ENCODE assay signal across 1 cellular context in the genomic region with DNA sequence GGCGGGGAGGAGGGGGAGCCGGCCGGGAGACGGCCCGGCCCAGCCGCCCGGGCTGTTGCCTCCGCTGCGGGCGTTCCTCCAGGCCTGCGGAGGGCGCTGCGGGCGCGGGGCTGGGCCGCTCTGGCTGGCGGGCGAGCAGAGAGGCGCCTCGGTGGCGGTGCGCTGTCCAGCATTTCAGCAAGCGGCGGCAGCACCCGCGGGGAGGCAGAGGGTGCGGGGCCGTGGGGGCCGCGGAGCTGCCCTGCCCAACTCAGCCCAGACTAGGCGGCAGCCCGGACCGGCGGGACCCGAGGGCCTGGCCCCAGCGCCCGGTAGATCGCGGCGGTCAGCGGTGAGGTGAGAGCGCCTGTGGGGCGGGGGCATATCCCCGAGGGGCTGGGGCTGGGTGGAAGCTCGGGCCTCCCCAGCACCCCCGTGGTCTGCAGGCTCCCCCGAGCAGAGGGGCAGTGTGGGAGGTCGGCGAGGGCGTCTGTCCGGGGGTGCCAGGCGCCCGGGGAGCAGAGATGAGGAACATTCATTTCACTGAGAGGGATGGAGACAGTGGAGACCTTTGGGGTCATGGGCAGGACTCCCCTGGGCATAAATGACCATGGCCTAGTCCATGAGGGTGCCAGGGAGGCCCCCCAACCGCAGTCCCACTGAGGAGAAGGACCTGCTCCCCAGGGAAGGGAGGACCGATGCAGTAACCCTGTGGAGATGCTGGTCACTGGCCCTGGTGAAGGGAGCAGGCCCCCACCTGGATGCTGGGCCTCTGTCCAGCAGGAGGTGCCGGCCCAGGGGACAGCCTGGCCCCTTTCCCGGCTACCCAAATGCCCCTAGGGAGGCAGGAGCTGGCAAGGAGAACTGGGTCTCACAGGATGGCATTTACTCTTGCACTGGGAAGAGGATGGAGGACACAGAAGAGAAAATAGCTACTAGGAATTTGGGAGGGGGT.
TF ChIP-seq lines count a peak whose summit lies in the region.

A gene with protein sequence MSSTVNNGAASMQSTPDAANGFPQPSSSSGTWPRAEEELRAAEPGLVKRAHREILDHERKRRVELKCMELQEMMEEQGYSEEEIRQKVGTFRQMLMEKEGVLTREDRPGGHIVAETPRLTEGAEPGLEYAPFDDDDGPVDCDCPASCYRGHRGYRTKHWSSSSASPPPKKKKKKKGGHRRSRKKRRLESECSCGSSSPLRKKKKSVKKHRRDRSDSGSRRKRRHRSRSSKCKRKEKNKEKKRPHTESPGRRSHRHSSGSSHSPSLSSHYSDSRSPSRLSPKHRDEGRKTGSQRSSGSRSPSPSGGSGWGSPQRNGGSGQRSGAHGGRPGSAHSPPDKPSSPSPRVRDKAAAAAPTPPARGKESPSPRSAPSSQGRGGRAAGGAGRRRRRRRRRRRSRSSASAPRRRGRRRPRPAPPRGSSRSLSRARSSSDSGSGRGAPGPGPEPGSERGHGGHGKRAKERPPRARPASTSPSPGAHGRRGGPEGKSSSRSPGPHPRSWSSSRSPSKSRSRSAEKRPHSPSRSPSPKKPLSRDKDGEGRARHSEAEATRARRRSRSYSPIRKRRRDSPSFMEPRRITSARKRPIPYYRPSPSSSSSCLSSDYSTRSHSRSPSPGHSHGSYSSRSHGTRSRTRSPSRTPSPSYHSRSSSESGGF (plus strand): TSS at position 165 of the 934 bp plus-strand sequence. CDS start 33,171 bp downstream, outside the sequence.

TF ChIP-seq in K562, 482 proteins besides CTCF, POLR2A, EP300 and RAD21 (continued from another document and continues in another):
- TF ChIP-seq, protein P1, sequence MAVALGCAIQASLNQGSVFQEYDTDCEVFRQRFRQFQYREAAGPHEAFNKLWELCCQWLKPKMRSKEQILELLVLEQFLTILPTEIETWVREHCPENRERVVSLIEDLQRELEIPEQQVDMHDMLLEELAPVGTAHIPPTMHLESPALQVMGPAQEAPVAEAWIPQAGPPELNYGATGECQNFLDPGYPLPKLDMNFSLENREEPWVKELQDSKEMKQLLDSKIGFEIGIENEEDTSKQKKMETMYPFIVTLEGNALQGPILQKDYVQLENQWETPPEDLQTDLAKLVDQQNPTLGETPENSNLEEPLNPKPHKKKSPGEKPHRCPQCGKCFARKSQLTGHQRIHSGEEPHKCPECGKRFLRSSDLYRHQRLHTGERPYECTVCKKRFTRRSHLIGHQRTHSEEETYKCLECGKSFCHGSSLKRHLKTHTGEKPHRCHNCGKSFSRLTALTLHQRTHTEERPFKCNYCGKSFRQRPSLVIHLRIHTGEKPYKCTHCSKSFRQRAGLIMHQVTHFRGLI (CRISPR knock-in tag; IDR thresholded peaks at IDR 0.05), result no peak
- TF ChIP-seq FOS (IDR thresholded peaks at IDR 0.05; ENCODE audit: extremely low read depth, insufficient read length) (no peak), EP400 (IDR thresholded peaks at IDR 0.05) (no peak), RHOXF2B (CRISPR knock-in tag; conservative IDR thresholded peaks at IDR 0.05) (no peak), HCFC1 (IDR thresholded peaks at IDR 0.05; ENCODE audit: low read depth, low read length) (peak; percentile 79), ZC3H11A (IDR thresholded peaks at IDR 0.05; ENCODE audit: low read depth, low read length) (no peak), SIX5 (IDR thresholded peaks at IDR 0.05; ENCODE audit: borderline replicate concordance in 1 of 2, insufficient read depth in 1 of 2, low read depth in 1 of 2, low read length in 2 of 2) (0 out of 4 replicates have a peak, but pooled peaks of 1 of the 2 experiments have one; percentile 13), HDAC3 (IDR thresholded peaks at IDR 0.05; ENCODE audit: borderline replicate concordance, partially characterized antibody) (no peak), ZNF764 (CRISPR knock-in tag; IDR thresholded peaks at IDR 0.05; ENCODE audit: low read depth) (no peak), CAMTA2 (CRISPR knock-in tag; conservative IDR thresholded peaks at IDR 0.05) (no peak), SP2 (IDR thresholded peaks at IDR 0.05; ENCODE audit: extremely low read depth, low read depth, low read length, poor library complexity, severe bottlenecking) (peak; percentile 99), ZNF778 (CRISPR knock-in tag; IDR thresholded peaks at IDR 0.05) (no peak), SMAD1 (IDR thresholded peaks at IDR 0.05; ENCODE audit: low read depth, low read length, partially characterized antibody) (no peak), MEIS2 (IDR thresholded peaks at IDR 0.05; ENCODE audit: partially characterized antibody) (no peak), GTF2A2 (tag; IDR thresholded peaks at IDR 0.05) (no peak), ZNF133 (CRISPR knock-in tag; IDR thresholded peaks at IDR 0.05) (no peak), ZFX (CRISPR knock-in tag; IDR thresholded peaks at IDR 0.05) (peak; percentile 25; the same call in 1 of the 2 replicates), ILK (tag; IDR thresholded peaks at IDR 0.05; ENCODE audit: borderline replicate concordance, low read depth) (no peak), ARHGAP35 (IDR thresholded peaks at IDR 0.05; ENCODE audit: partially characterized antibody) (no peak), BCL6 (CRISPR knock-in tag; IDR thresholded peaks at IDR 0.05) (no peak), NFE2 (IDR thresholded peaks at IDR 0.05; ENCODE audit: low read depth) (peak; percentile 29; the same call in 1 of the 2 replicates), ADNP (tag; IDR thresholded peaks at IDR 0.05) (no peak), CC2D1A (IDR thresholded peaks at IDR 0.05) (no peak), THRAP3 (IDR thresholded peaks at IDR 0.05; ENCODE audit: borderline replicate concordance) (no peak), NEUROD1 (IDR thresholded peaks at IDR 0.05; ENCODE audit: borderline replicate concordance, low read depth, low read length, partially characterized antibody) (peak; percentile 52)
- TF ChIP-seq, protein P2, sequence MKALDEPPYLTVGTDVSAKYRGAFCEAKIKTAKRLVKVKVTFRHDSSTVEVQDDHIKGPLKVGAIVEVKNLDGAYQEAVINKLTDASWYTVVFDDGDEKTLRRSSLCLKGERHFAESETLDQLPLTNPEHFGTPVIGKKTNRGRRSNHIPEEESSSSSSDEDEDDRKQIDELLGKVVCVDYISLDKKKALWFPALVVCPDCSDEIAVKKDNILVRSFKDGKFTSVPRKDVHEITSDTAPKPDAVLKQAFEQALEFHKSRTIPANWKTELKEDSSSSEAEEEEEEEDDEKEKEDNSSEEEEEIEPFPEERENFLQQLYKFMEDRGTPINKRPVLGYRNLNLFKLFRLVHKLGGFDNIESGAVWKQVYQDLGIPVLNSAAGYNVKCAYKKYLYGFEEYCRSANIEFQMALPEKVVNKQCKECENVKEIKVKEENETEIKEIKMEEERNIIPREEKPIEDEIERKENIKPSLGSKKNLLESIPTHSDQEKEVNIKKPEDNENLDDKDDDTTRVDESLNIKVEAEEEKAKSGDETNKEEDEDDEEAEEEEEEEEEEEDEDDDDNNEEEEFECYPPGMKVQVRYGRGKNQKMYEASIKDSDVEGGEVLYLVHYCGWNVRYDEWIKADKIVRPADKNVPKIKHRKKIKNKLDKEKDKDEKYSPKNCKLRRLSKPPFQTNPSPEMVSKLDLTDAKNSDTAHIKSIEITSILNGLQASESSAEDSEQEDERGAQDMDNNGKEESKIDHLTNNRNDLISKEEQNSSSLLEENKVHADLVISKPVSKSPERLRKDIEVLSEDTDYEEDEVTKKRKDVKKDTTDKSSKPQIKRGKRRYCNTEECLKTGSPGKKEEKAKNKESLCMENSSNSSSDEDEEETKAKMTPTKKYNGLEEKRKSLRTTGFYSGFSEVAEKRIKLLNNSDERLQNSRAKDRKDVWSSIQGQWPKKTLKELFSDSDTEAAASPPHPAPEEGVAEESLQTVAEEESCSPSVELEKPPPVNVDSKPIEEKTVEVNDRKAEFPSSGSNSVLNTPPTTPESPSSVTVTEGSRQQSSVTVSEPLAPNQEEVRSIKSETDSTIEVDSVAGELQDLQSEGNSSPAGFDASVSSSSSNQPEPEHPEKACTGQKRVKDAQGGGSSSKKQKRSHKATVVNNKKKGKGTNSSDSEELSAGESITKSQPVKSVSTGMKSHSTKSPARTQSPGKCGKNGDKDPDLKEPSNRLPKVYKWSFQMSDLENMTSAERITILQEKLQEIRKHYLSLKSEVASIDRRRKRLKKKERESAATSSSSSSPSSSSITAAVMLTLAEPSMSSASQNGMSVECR (CRISPR knock-in tag; IDR thresholded peaks at IDR 0.05), result peak; percentile 94
- TF ChIP-seq, protein P3, sequence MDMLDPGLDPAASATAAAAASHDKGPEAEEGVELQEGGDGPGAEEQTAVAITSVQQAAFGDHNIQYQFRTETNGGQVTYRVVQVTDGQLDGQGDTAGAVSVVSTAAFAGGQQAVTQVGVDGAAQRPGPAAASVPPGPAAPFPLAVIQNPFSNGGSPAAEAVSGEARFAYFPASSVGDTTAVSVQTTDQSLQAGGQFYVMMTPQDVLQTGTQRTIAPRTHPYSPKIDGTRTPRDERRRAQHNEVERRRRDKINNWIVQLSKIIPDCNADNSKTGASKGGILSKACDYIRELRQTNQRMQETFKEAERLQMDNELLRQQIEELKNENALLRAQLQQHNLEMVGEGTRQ (CRISPR knock-in tag; IDR thresholded peaks at IDR 0.05), result peak; percentile 33; the same call in 1 of the 2 replicates
- TF ChIP-seq, protein P4, sequence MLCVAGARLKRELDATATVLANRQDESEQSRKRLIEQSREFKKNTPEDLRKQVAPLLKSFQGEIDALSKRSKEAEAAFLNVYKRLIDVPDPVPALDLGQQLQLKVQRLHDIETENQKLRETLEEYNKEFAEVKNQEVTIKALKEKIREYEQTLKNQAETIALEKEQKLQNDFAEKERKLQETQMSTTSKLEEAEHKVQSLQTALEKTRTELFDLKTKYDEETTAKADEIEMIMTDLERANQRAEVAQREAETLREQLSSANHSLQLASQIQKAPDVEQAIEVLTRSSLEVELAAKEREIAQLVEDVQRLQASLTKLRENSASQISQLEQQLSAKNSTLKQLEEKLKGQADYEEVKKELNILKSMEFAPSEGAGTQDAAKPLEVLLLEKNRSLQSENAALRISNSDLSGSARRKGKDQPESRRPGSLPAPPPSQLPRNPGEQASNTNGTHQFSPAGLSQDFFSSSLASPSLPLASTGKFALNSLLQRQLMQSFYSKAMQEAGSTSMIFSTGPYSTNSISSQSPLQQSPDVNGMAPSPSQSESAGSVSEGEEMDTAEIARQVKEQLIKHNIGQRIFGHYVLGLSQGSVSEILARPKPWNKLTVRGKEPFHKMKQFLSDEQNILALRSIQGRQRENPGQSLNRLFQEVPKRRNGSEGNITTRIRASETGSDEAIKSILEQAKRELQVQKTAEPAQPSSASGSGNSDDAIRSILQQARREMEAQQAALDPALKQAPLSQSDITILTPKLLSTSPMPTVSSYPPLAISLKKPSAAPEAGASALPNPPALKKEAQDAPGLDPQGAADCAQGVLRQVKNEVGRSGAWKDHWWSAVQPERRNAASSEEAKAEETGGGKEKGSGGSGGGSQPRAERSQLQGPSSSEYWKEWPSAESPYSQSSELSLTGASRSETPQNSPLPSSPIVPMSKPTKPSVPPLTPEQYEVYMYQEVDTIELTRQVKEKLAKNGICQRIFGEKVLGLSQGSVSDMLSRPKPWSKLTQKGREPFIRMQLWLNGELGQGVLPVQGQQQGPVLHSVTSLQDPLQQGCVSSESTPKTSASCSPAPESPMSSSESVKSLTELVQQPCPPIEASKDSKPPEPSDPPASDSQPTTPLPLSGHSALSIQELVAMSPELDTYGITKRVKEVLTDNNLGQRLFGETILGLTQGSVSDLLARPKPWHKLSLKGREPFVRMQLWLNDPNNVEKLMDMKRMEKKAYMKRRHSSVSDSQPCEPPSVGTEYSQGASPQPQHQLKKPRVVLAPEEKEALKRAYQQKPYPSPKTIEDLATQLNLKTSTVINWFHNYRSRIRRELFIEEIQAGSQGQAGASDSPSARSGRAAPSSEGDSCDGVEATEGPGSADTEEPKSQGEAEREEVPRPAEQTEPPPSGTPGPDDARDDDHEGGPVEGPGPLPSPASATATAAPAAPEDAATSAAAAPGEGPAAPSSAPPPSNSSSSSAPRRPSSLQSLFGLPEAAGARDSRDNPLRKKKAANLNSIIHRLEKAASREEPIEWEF (CRISPR knock-in tag; IDR thresholded peaks at IDR 0.05), result no peak
- TF ChIP-seq, protein P5, sequence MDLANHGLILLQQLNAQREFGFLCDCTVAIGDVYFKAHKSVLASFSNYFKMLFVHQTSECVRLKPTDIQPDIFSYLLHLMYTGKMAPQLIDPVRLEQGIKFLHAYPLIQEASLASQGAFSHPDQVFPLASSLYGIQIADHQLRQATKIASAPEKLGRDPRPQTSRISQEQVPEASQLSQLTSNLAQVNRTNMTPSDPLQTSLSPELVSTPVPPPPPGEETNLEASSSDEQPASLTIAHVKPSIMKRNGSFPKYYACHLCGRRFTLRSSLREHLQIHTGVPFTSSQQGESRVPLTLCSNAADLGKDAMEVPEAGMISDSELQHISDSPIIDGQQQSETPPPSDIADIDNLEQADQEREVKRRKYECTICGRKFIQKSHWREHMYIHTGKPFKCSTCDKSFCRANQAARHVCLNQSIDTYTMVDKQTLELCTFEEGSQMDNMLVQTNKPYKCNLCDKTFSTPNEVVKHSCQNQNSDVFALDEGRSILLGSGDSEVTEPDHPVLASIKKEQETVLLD (IDR thresholded peaks at IDR 0.05), result no peak
- TF ChIP-seq, protein P6, sequence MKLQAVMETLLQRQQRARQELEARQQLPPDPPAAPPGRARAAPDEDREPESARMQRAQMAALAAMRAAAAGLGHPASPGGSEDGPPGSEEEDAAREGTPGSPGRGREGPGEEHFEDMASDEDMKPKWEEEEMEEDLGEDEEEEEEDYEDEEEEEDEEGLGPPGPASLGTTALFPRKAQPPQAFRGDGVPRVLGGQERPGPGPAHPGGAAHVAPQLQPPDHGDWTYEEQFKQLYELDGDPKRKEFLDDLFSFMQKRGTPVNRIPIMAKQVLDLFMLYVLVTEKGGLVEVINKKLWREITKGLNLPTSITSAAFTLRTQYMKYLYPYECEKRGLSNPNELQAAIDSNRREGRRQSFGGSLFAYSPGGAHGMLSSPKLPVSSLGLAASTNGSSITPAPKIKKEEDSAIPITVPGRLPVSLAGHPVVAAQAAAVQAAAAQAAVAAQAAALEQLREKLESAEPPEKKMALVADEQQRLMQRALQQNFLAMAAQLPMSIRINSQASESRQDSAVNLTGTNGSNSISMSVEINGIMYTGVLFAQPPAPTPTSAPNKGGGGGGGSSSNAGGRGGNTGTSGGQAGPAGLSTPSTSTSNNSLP (IDR thresholded peaks at IDR 0.05; ENCODE audit: borderline replicate concordance, low read depth, low read length), result no peak; the same call in 1 of the 2 replicates
- TF ChIP-seq, protein P7, sequence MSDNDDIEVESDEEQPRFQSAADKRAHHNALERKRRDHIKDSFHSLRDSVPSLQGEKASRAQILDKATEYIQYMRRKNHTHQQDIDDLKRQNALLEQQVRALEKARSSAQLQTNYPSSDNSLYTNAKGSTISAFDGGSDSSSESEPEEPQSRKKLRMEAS (CRISPR knock-in tag; IDR thresholded peaks at IDR 0.05), result peak; percentile 38; the same call in 1 of the 2 replicates
- TF ChIP-seq, protein P8, sequence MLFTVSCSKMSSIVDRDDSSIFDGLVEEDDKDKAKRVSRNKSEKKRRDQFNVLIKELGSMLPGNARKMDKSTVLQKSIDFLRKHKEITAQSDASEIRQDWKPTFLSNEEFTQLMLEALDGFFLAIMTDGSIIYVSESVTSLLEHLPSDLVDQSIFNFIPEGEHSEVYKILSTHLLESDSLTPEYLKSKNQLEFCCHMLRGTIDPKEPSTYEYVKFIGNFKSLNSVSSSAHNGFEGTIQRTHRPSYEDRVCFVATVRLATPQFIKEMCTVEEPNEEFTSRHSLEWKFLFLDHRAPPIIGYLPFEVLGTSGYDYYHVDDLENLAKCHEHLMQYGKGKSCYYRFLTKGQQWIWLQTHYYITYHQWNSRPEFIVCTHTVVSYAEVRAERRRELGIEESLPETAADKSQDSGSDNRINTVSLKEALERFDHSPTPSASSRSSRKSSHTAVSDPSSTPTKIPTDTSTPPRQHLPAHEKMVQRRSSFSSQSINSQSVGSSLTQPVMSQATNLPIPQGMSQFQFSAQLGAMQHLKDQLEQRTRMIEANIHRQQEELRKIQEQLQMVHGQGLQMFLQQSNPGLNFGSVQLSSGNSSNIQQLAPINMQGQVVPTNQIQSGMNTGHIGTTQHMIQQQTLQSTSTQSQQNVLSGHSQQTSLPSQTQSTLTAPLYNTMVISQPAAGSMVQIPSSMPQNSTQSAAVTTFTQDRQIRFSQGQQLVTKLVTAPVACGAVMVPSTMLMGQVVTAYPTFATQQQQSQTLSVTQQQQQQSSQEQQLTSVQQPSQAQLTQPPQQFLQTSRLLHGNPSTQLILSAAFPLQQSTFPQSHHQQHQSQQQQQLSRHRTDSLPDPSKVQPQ (CRISPR knock-in tag; IDR thresholded peaks at IDR 0.05; ENCODE audit: borderline replicate concordance), result no peak
